In genomic region chr17:67452681-67453554, GRCh38 we compare ENCODE assay signal across 9 cellular contexts.
DNase-seq lines count a peak whose midpoint lies in the region; ATAC-seq and TF ChIP-seq lines count a peak whose summit lies in the region.
"Had no signal": no experiment of that assay in that cellular context is flagged by ENCODE, and none has a peak within 500 bp of the region (broad histone marks: within the 10 kb centered on the region; RNA-seq: fewer than 3 reads in every experiment).

No MANE protein-coding gene starts in this region.

- peak overlapping the region; percentile 72 for H3K27ac ChIP-seq in BLaER1
- H3K27ac ChIP-seq in effector memory CD4-positive, alpha-beta T cell (ENCODE audit: insufficient read depth, low read length, poor library complexity, severe bottlenecking): peak overlapping the region; percentile 59

- no peaks in the 10 kb centered on the region; the same call in 1 of the 2 replicates for H4K20me1 ChIP-seq in BLaER1

- peak; percentile 61 for ATAC-seq in GM19351 (IDR thresholded peaks at IDR 0.05; ENCODE audit: unreplicated experiment)
- ATAC-seq: K562 had no signal

- peaks cover 11% of the 10 kb centered on the region for H3K36me3 ChIP-seq in BLaER1
- peaks cover 2% of the 10 kb centered on the region for H3K36me3 ChIP-seq in effector memory CD4-positive, alpha-beta T cell (ENCODE audit: control insufficient read depth, insufficient read depth, low read length)
- no peaks in the 10 kb centered on the region for H3K36me3 ChIP-seq in BE2C

- peak overlapping the region; percentile 68 for H3K4me2 ChIP-seq in BLaER1

- DNase-seq in NCI-H748 treated with DMSO at 0.1 percent for 48 hours (lab: John Stamatoyannopoulos, UW) (peak; percentile 58), iPS-NIHi7 (ENCODE audit: extremely low spot score) (no peak), HUDEP-2 (lab: John Stamatoyannopoulos, UW; ENCODE audit: unreplicated experiment in 76 of 76) (no peak), cerebellum (ENCODE audit: low spot score) (no peak), BE2C (no peak)
- DNase-seq in effector memory CD4-positive, alpha-beta T cell: no peak

- H3K4me3 ChIP-seq in BLaER1 (0 out of 2 replicates have a peak overlapping the region, but pooled peaks have one; percentile 51), BE2C (ENCODE audit: low read depth, low read length) (no peak overlapping the region)
- H3K4me3 ChIP-seq in effector memory CD4-positive, alpha-beta T cell (ENCODE audit: insufficient read depth, low read depth, low read length, poor library complexity, severe bottlenecking): no peak overlapping the region
- H3K4me3 ChIP-seq: K562 had no signal

- H3K9ac ChIP-seq in BLaER1: no peak overlapping the region

- H3K9me3 ChIP-seq in BLaER1 (peaks cover 12% of the 10 kb centered on the region), BE2C (no peaks in the 10 kb centered on the region)
- H3K9me3 ChIP-seq in effector memory CD4-positive, alpha-beta T cell (ENCODE audit: control insufficient read depth, low read length): no peaks in the 10 kb centered on the region

- TF ChIP-seq CTCF in BE2C (IDR thresholded peaks at IDR 0.05; ENCODE audit: low read depth, low read length): no peak

- no peaks in the 10 kb centered on the region for H3K27me3 ChIP-seq in BLaER1
- H3K27me3 ChIP-seq in effector memory CD4-positive, alpha-beta T cell (replicated peaks; ENCODE audit: control insufficient read depth, insufficient read depth, low read length, poor library complexity, severe bottlenecking): no peaks in the 10 kb centered on the region
- H3K27me3 ChIP-seq in BE2C: no peaks in the 10 kb centered on the region

- H3K4me1 ChIP-seq in BLaER1: peaks cover 82% of the 10 kb centered on the region
- peaks cover 58% of the 10 kb centered on the region for H3K4me1 ChIP-seq in effector memory CD4-positive, alpha-beta T cell (ENCODE audit: control insufficient read depth, insufficient read depth, low read length, poor library complexity, severe bottlenecking)
- no peaks in the 10 kb centered on the region for H3K4me1 ChIP-seq in BE2C
